Comparison of ENCODE assay signal across 8 cellular contexts in genomic region chr1:7752512-7753417, GRCh38. TPM values are rescaled to one million over a fixed set of nuclear protein-coding genes. Genes with fewer than 3 reads are reported as not detected.
DNase-seq lines count a peak whose midpoint lies in the region; ATAC-seq and TF ChIP-seq lines count a peak whose summit lies in the region.

No MANE protein-coding gene starts in this region.

- WGBS in HUES64 = 35% methylated on average over 17 of the region's 18 CpGs

- H3F3A ChIP-seq in PC-9 (ENCODE audit: insufficient read depth, low read depth) = no peaks in the 10 kb centered on the region

- H3K27ac Mint-ChIP-seq in activated naive CD4-positive, alpha-beta T cell treated with anti-CD3 and anti-CD28 coated beads, Interleukin-2, amount 50 U/mL, for 24 hours = no peak overlapping the region

- no peaks in the 10 kb centered on the region for H3K9me3 Mint-ChIP-seq in activated naive CD4-positive, alpha-beta T cell treated with anti-CD3 and anti-CD28 coated beads, Interleukin-2, amount 50 U/mL, for 24 hours

- H3K27ac ChIP-seq in HUES64 (ENCODE audit: low read depth, low read length) (no peak overlapping the region; the same call in 1 of the 2 replicates), PC-9 (no peak overlapping the region)

- peak; percentile 78 for TF ChIP-seq CTCF in PC-9 (conservative IDR thresholded peaks at IDR 0.05)

- H3K27me3 Mint-ChIP-seq in activated naive CD4-positive, alpha-beta T cell treated with anti-CD3 and anti-CD28 coated beads, Interleukin-2, amount 50 U/mL, for 24 hours = peaks cover 8% of the 10 kb centered on the region

- H2AFZ ChIP-seq in PC-9 = peak overlapping the region; percentile 75

- no peak for ATAC-seq in GM21528 (IDR thresholded peaks at IDR 0.05; ENCODE audit: low FRiP score, unreplicated experiment)

- H3K27me3 ChIP-seq in HUES64 (ENCODE audit: insufficient read depth, low read length) (no peaks in the 10 kb centered on the region), PC-9 (ENCODE audit: insufficient read depth, low read depth) (peaks cover 25% of the 10 kb centered on the region; the same call in 1 of the 2 replicates)

- peak overlapping the region; percentile 47 for H3K4me3 ChIP-seq in HUES64 (ENCODE audit: low read length)
- peak overlapping the region; percentile 44; the same call in 1 of the 2 replicates for H3K4me3 ChIP-seq in PC-9

- H3K4me3 Mint-ChIP-seq in activated naive CD4-positive, alpha-beta T cell treated with anti-CD3 and anti-CD28 coated beads, Interleukin-2, amount 50 U/mL, for 24 hours = peak overlapping the region; percentile 65

- DNase-seq in COR-L47 (lab: John Stamatoyannopoulos, UW) (peak; percentile 60), PC-9 (peak in 1 of 2 experiments; percentile 37), globus pallidus (ENCODE audit: low spot score) (peak; percentile 80), nucleus accumbens (lab: John Stamatoyannopoulos, UW) (peak in 47 of 56 donors; percentile 2 to 82 (median 38)), ureter (ENCODE audit: low spot score) (peak; percentile 71)

- H4K20me1 ChIP-seq in PC-9 (ENCODE audit: insufficient read depth) = no peaks in the 10 kb centered on the region

- no peaks in the 10 kb centered on the region for H3K36me3 Mint-ChIP-seq in activated naive CD4-positive, alpha-beta T cell treated with anti-CD3 and anti-CD28 coated beads, Interleukin-2, amount 50 U/mL, for 24 hours

- H3K4me2 ChIP-seq in PC-9 = peak overlapping the region; percentile 80

- CTCF ChIA-PET in PC-9 (lab: Charles Lee) = interaction anchor here (0.9 to 2.2 kb wide), 4 partner anchors 9 to 85 kb away, joined by 3 to 16 read pairs (median 9); no protein-coding TSS in a partner anchor

- H3K9me3 ChIP-seq in HUES64 (ENCODE audit: insufficient read depth, low read depth, low read length) (no peaks in the 10 kb centered on the region), PC-9 (ENCODE audit: insufficient read depth, low read depth) (no peaks in the 10 kb centered on the region)

- H3K36me3 ChIP-seq in HUES64 (ENCODE audit: insufficient read depth, low read length) = peaks cover 6% of the 10 kb centered on the region; the same call in 1 of the 2 replicates
- no peaks in the 10 kb centered on the region for H3K36me3 ChIP-seq in PC-9 (ENCODE audit: low read depth)

- peaks cover 4% of the 10 kb centered on the region; the same call in 1 of the 2 replicates for H3K4me1 ChIP-seq in HUES64 (ENCODE audit: insufficient read depth, low read length)
- H3K4me1 ChIP-seq in PC-9 (replicated peaks; ENCODE audit: insufficient read depth) = no peaks in the 10 kb centered on the region

- H3K79me2 ChIP-seq in PC-9 (ENCODE audit: low read depth) = no peaks in the 10 kb centered on the region

- POLR2A ChIA-PET in PC-9 (lab: Charles Lee; ENCODE audit: unreplicated experiment) = interaction anchor here (0.6 kb wide), 1 partner anchor 80 kb away, joined by 9 read pairs; no protein-coding TSS in a partner anchor

- H3K9me2 ChIP-seq in PC-9 (ENCODE audit: insufficient read depth) = no peaks in the 10 kb centered on the region

- BruUV-seq in PC-9 (replicated peaks; lab: Mats Ljungman, UMichigan) = no TSS peak

- H3K4me1 Mint-ChIP-seq in activated naive CD4-positive, alpha-beta T cell treated with anti-CD3 and anti-CD28 coated beads, Interleukin-2, amount 50 U/mL, for 24 hours = peaks cover 25% of the 10 kb centered on the region

- intact Hi-C loops in PC-9 (cut with micrococcal nuclease; ENCODE audit: unreplicated experiment) = loop anchor here (1.0 kb wide), 1 partner anchor 85 kb away; no protein-coding TSS in a partner anchor

- H3K9ac ChIP-seq in HUES64 (ENCODE audit: low read depth, low read length) = no peak overlapping the region

RNA-seq across cellular contexts. Expression of gene VAMP3, which starts 18.3 kb away (rescaled TPM):
- polyA plus RNA-seq in HUES64 (2013, experiment 1 of 2) = 39.9 TPM
- 49.4 TPM for polyA plus RNA-seq in HUES64 (2013, experiment 2 of 2)
- total RNA-seq in PC-9 (2021) (78.6 and 81.9 TPM in 2 replicates), ureter (113 TPM)

RNA-seq across cellular contexts. Expression of gene PER3, which starts 31.3 kb away (rescaled TPM):
- 7.5 TPM for polyA plus RNA-seq in HUES64 (2013, experiment 1 of 2)
- 8.0 TPM for polyA plus RNA-seq in HUES64 (2013, experiment 2 of 2)
- 25.1 and 32.9 TPM in 2 replicates for total RNA-seq in PC-9 (2021)
- total RNA-seq in ureter = 33.3 TPM
